1 cellular context compared by ENCODE assay signal in genomic region chr2:18521084-18521483, GRCh38.
TF ChIP-seq lines count a peak whose summit lies in the region.

No MANE protein-coding gene starts in this region.

TF ChIP-seq in GM23338, 12 proteins besides CTCF, POLR2A, EP300 and RAD21 (continued from another document):
- no peak for TF ChIP-seq ZNF462 (CRISPR knock-in tag; IDR thresholded peaks at IDR 0.05)
